Comparison of ENCODE assay signal across 8 cellular contexts in genomic region chr6:29653452-29654038, GRCh38. TPM values are rescaled to one million over a fixed set of nuclear protein-coding genes. Genes with fewer than 3 reads are reported as not detected.
DNase-seq lines count a peak whose midpoint lies in the region; ATAC-seq and TF ChIP-seq lines count a peak whose summit lies in the region.

No MANE protein-coding gene starts in this region.

- peak overlapping the region; percentile 28; the same call in 1 of the 2 replicates for H3K4me2 ChIP-seq in HCT116 (ENCODE audit: low read length)

- TF ChIP-seq RAD21 in HCT116 (IDR thresholded peaks at IDR 0.05; ENCODE audit: low read depth) = peak; percentile 57

- H3K9ac ChIP-seq in HCT116 (ENCODE audit: low read length) = no peak overlapping the region

- CTCF ChIA-PET in CD4-positive, alpha-beta memory T cell (lab: Charles Lee; ENCODE audit: partially characterized antibody) = interaction anchor here (0.7 to 10.0 kb wide), 40 partner anchors 9 to 936 kb away, joined by 3 to 336 read pairs (median 5); partner anchors contain the start of genes GABBR1, HLA-F and PPP1R11
- CTCF ChIA-PET in HCT116 (lab: Charles Lee) = interaction anchor here (0.8 to 3.5 kb wide), 36 partner anchors 9 to 449 kb away, joined by 3 to 70 read pairs (median 5); partner anchors contain the start of genes GABBR1 and OR12D3

- H2AFZ ChIP-seq in HCT116 (ENCODE audit: low read depth, low read length, poor library complexity, severe bottlenecking) = peak overlapping the region; percentile 97

- H3K4me3 Mint-ChIP-seq in CD4-positive, alpha-beta memory T cell = no peak overlapping the region

- POLR2A ChIA-PET in CD4-positive, alpha-beta memory T cell (lab: Charles Lee; ENCODE audit: partially characterized antibody) = interaction anchor here (1.0 to 2.6 kb wide), 5 partner anchors 12 to 413 kb away, joined by 3 to 9 read pairs (median 4); partner anchors contain the start of gene GABBR1
- POLR2A ChIA-PET in HCT116 (lab: Charles Lee) = interaction anchor here (0.6 to 1.9 kb wide), 4 partner anchors 10 to 19 kb away, joined by 3 to 5 read pairs (median 4); no protein-coding TSS in a partner anchor

- TF ChIP-seq CTCF in HCT116 (IDR thresholded peaks at IDR 0.05 in 2 of 3, conservative IDR thresholded peaks at IDR 0.05 in 1 of 3; ENCODE audit: borderline replicate concordance in 1 of 3, insufficient read depth in 1 of 3, low read depth in 2 of 3, low read length in 2 of 3) = peak; percentile 59 to 69 (median 63); a peak in 5 of 6 replicates
- TF ChIP-seq CTCF in foreskin keratinocyte (conservative IDR thresholded peaks at IDR 0.05) = peak; percentile 73
- TF ChIP-seq CTCF in psoas muscle (IDR thresholded peaks at IDR 0.05) = peak; percentile 74

- peak overlapping the region in 1 of 7 donors; percentile 53 for H3K27ac Mint-ChIP-seq in CD4-positive, alpha-beta memory T cell

- no peaks in the 10 kb centered on the region for H3K36me3 ChIP-seq in CD4-positive, alpha-beta memory T cell (ENCODE audit: insufficient read depth, low read length)
- no peaks in the 10 kb centered on the region for H3K36me3 ChIP-seq in HCT116 (ENCODE audit: control insufficient read depth in 1 of 2, insufficient read depth in 2 of 2, low read length in 2 of 2)
- no peaks in the 10 kb centered on the region for H3K36me3 ChIP-seq in psoas muscle (ENCODE audit: insufficient read depth in 1 of 2, low read depth in 1 of 2)
- no peaks in the 10 kb centered on the region for H3K36me3 ChIP-seq in MG63

- H3K4me3 ChIP-seq in CD4-positive, alpha-beta memory T cell (ENCODE audit: low read length in 2 of 2) = no peak overlapping the region
- H3K4me3 ChIP-seq in HCT116 (replicated peaks in 1 of 2; ENCODE audit: low read depth in 1 of 2, low read length in 2 of 2) = no peak overlapping the region
- no peak overlapping the region for H3K4me3 ChIP-seq in psoas muscle
- H3K4me3 ChIP-seq in MG63 = no peak overlapping the region

- peaks cover 13 to 17% of the 10 kb centered on the region in 2 donors for H3K27me3 Mint-ChIP-seq in CD4-positive, alpha-beta memory T cell

- BruUV-seq in HCT116 (replicated peaks; lab: Mats Ljungman, UMichigan) = no TSS peak

- H3K27me3 ChIP-seq in CD4-positive, alpha-beta memory T cell (ENCODE audit: insufficient read depth, low read length) = no peaks in the 10 kb centered on the region
- H3K27me3 ChIP-seq in HCT116 (ENCODE audit: insufficient read depth, low read length) (no peaks in the 10 kb centered on the region), foreskin keratinocyte (no peaks in the 10 kb centered on the region), psoas muscle (ENCODE audit: insufficient read depth in 3 of 3, low read length in 2 of 3) (peaks cover 0 to 4% (median 0%) of the 10 kb centered on the region in 3 donors), MG63 (no peaks in the 10 kb centered on the region)

- DNase-seq in CD4-positive, alpha-beta memory T cell = peak; percentile 55 to 66 (median 61)
- DNase-seq in HCT116 (ENCODE audit: low read depth, low spot score) = peak; percentile 74
- DNase-seq in NCI-H524 (lab: John Stamatoyannopoulos, UW) = peak; percentile 38 to 75
- peak; percentile 27 to 29 for DNase-seq in activated CD4-positive, alpha-beta T cell treated with anti-CD3 and anti-CD28 coated beads, Interleukin-2, amount 50 U/mL, for 4 hours
- no peak for DNase-seq in foreskin keratinocyte
- DNase-seq in psoas muscle = no peak
- DNase-seq in MG63 = no peak

- H4K20me1 ChIP-seq in HCT116 (ENCODE audit: insufficient read depth) = no peaks in the 10 kb centered on the region

- intact Hi-C loops in CD4-positive, alpha-beta memory T cell (cut with micrococcal nuclease) = loop anchor here (5.0 kb wide), 1 partner anchor 139 kb away; no protein-coding TSS in a partner anchor
- intact Hi-C loops in HCT116 (cut with micrococcal nuclease) (loop anchor here (5.0 kb wide), 1 partner anchor 276 kb away; the partner anchor contains the start of gene OR12D3), psoas muscle (cut with DNase I) (loop anchor here in 1 of 2 donors (5.0 kb wide), 1 partner anchor 99 kb away; no protein-coding TSS in a partner anchor)

- H3K36me3 Mint-ChIP-seq in CD4-positive, alpha-beta memory T cell = peaks cover 0 to 3% of the 10 kb centered on the region in 2 donors

- peaks cover 19% of the 10 kb centered on the region for H3K4me1 ChIP-seq in CD4-positive, alpha-beta memory T cell (ENCODE audit: insufficient read depth, low read length)
- H3K4me1 ChIP-seq in HCT116 (ENCODE audit: control insufficient read depth in 1 of 2, insufficient read depth in 2 of 2, low read length in 2 of 2) (peaks cover 6 to 15% of the 10 kb centered on the region in 2 experiments; a peak in 3 of 4 replicates), foreskin keratinocyte (peaks cover 3% of the 10 kb centered on the region), psoas muscle (peaks cover 3% of the 10 kb centered on the region)

- peak; percentile 17; the same call in 1 of the 2 replicates for ATAC-seq in HCT116
- ATAC-seq in foreskin keratinocyte = no peak
- no peak for ATAC-seq in psoas muscle
- no peak for ATAC-seq in HG03135 (IDR thresholded peaks at IDR 0.05; ENCODE audit: unreplicated experiment)

- H3K4me1 Mint-ChIP-seq in CD4-positive, alpha-beta memory T cell = peaks cover 7 to 22% (median 14%) of the 10 kb centered on the region in 4 donors

- H3K79me2 ChIP-seq in HCT116 (ENCODE audit: insufficient read depth, low read length) = no peaks in the 10 kb centered on the region

- no peaks in the 10 kb centered on the region for H3K9me3 ChIP-seq in CD4-positive, alpha-beta memory T cell (ENCODE audit: control insufficient read depth in 1 of 2, low read length in 2 of 2)
- no peaks in the 10 kb centered on the region for H3K9me3 ChIP-seq in HCT116 (ENCODE audit: control insufficient read depth in 1 of 2, insufficient read depth in 1 of 2, low read depth in 1 of 2, low read length in 2 of 2)
- H3K9me3 ChIP-seq in psoas muscle = no peaks in the 10 kb centered on the region
- no peaks in the 10 kb centered on the region for H3K9me3 ChIP-seq in MG63

- H3K9me3 Mint-ChIP-seq in CD4-positive, alpha-beta memory T cell = no peaks in the 10 kb centered on the region

- RAD21 ChIA-PET in HCT116 (lab: Charles Lee; ENCODE audit: low non-redundant PET in 1 of 2, low total read pairs in 2 of 2, uncharacterized antibody in 2 of 2, unreplicated experiment in 2 of 2) = no interaction called here

- no peaks in the 10 kb centered on the region for H3K9me2 ChIP-seq in HCT116 (ENCODE audit: insufficient read depth)

- no peak for TF ChIP-seq POLR2A in HCT116 (IDR thresholded peaks at IDR 0.05; ENCODE audit: borderline replicate concordance, extremely low read depth, insufficient read depth, insufficient read length)

- H3K27ac ChIP-seq in CD4-positive, alpha-beta memory T cell (ENCODE audit: low read depth, low read length) = no peak overlapping the region
- no peak overlapping the region for H3K27ac ChIP-seq in HCT116 (ENCODE audit: low read depth, low read length)
- no peak overlapping the region for H3K27ac ChIP-seq in foreskin keratinocyte
- H3K27ac ChIP-seq in psoas muscle = no peak overlapping the region

- 6 to 9% (median 6%) methylated on average over 8 of the region's 8 CpGs for WGBS in psoas muscle, 3 donors

TF ChIP-seq in HCT116, 20 proteins besides CTCF, POLR2A, EP300 and RAD21:
- TF ChIP-seq EZH2 (IDR thresholded peaks at IDR 0.05) (no peak), YY1 (IDR thresholded peaks at IDR 0.05; ENCODE audit: extremely low read depth, insufficient replicate concordance, low read depth, low read length) (peak; percentile 33)

RNA-seq across cellular contexts. Expression of gene MOG, which starts 3.3 kb away (rescaled TPM):
- total RNA-seq in CD4-positive, alpha-beta memory T cell = not detected
- not detected for polyA plus RNA-seq in CD4-positive, alpha-beta memory T cell
- not detected for total RNA-seq in HCT116 (2021; ENCODE audit: unreplicated experiment)
- polyA plus RNA-seq in HCT116 (2012) = not detected in 2 replicates
- total RNA-seq in foreskin keratinocyte = not detected in 2 replicates
- polyA plus RNA-seq in foreskin keratinocyte = not detected in 2 replicates
- total RNA-seq in psoas muscle = not detected
- under 1 TPM in 1 of 3 donors, not detected in 2; 0.08 TPM for polyA plus RNA-seq in psoas muscle
- total RNA-seq in MG63 (2014; rRNA removed; shearing (Covaris generic); ENCODE audit: low replicate concordance) = not detected in 2 replicates

RNA-seq across cellular contexts. Expression of gene GABBR1, which starts 20.6 kb away (rescaled TPM):
- 10 to 100 TPM; 58.1 to 58.9 TPM for total RNA-seq in CD4-positive, alpha-beta memory T cell
- 1 to 10 TPM; 1.8 to 2.4 TPM for polyA plus RNA-seq in CD4-positive, alpha-beta memory T cell
- total RNA-seq in HCT116 (2021; ENCODE audit: unreplicated experiment) (43.4 TPM), foreskin keratinocyte (10.3 and 12.2 TPM in 2 replicates), psoas muscle (10 to 100 TPM in 1 of 4 donors, 1 to 10 TPM in 3; 4.1 to 10.2 (median 5.3) TPM)
- 22.1 and 25.9 TPM in 2 replicates for polyA plus RNA-seq in HCT116 (2012)
- polyA plus RNA-seq in foreskin keratinocyte (6.0 and 6.4 TPM in 2 replicates), psoas muscle (1 to 10 TPM; 2.5 to 4.6 (median 3.8) TPM)
- 1.9 and 3.7 TPM in 2 replicates for total RNA-seq in MG63 (2014; rRNA removed; shearing (Covaris generic); ENCODE audit: low replicate concordance)

RNA-seq across cellular contexts. Expression of gene ZFP57, which starts 27.4 kb away (rescaled TPM):
- not detected for total RNA-seq in CD4-positive, alpha-beta memory T cell
- 1 to 10 TPM; 2.4 to 3.0 TPM for polyA plus RNA-seq in CD4-positive, alpha-beta memory T cell
- total RNA-seq in HCT116 (2021; ENCODE audit: unreplicated experiment) (not detected), foreskin keratinocyte (1.3 and 20.1 TPM in 2 replicates), psoas muscle (not detected)
- not detected in 2 replicates for polyA plus RNA-seq in HCT116 (2012)
- polyA plus RNA-seq in foreskin keratinocyte (1.7 and 23.1 TPM in 2 replicates), psoas muscle (under 1 TPM in 1 of 3 donors, not detected in 2; 0.08 TPM)
- not detected in 2 replicates for total RNA-seq in MG63 (2014; rRNA removed; shearing (Covaris generic); ENCODE audit: low replicate concordance)

Comparison
In these comparisons a context has a peak if more than half of its experiments do, and no peak if none do; other contexts are left out.
1. DNase-seq: peak in CD4-positive, alpha-beta memory T cell (5 of 5), HCT116 (single experiment), NCI-H524 (2 of 2) and activated CD4-positive, alpha-beta T cell treated with anti-CD3 and anti-CD28 coated beads, Interleukin-2, amount 50 U/mL, for 4 hours (2 of 2); none in foreskin keratinocyte (0 of 2), psoas muscle (0 of 2) and MG63 (single experiment).
2. Peak in every context shown above with its lines, with median percentiles within 50 percentile points of each other: CTCF ChIP-seq.